ENCODE assay signal across 37 cellular contexts in the genomic region with DNA sequence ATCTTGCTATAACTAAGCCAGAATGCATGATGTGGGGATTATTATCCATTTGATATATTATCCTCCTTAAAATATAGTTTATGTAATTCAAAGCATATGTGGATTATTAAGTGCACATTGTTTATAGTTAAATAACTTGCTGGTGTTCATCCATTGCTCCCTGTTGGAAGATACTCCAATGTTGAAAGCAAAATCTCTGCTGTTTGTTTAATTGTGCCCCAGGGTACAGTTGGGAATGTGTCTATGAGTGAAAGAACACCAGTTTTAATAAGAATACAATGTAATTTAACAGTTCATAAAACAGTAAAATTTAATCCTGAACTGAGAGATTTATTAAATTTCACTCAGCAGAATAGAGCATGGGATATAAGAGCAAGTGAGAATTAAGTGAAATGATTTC.
"Had no signal": no experiment of that assay in that cellular context is flagged by ENCODE, and none has a peak within 500 bp of the region (broad histone marks: within the 10 kb centered on the region; RNA-seq: fewer than 3 reads in every experiment).

No MANE protein-coding gene starts in this region.

- H3K27ac ChIP-seq: adrenal gland, body of pancreas, cardiac muscle cell, colonic mucosa, epithelial cell of prostate, esophagus squamous epithelium, WERI-Rb-1 had no signal

- H3K4me1 Mint-ChIP-seq: activated B cell treated with CpG ODN at 0.5 μM for 24 hours; activated CD8-positive, alpha-beta memory T cell treated with anti-CD3 and anti-CD28 coated beads, Interleukin-2, amount 10 ng/mL, durations not matched to agents 7 days and 5 days; activated naive CD4-positive, alpha-beta T cell treated with anti-CD3 and anti-CD28 coated beads, Interleukin-2, amount 50 U/mL, for 24 hours; activated naive CD8-positive, alpha-beta T cell treated with anti-CD3 and anti-CD28 coated beads for 36 hours; activated naive CD8-positive, alpha-beta T cell treated with anti-CD3 and anti-CD28 coated beads, Interleukin-2, amount 50 U/mL, for 24 hours; T-helper 17 cell had no signal

- H3K27me3 Mint-ChIP-seq: activated B cell treated with CpG ODN at 0.5 μM for 24 hours; activated CD4-positive, alpha-beta memory T cell treated with anti-CD3 and anti-CD28 coated beads for 36 hours; activated CD8-positive, alpha-beta memory T cell treated with anti-CD3 and anti-CD28 coated beads, Interleukin-2, amount 10 ng/mL, durations not matched to agents 7 days and 5 days; activated naive CD4-positive, alpha-beta T cell treated with anti-CD3 and anti-CD28 coated beads, Interleukin-2, amount 50 U/mL, for 24 hours; activated naive CD8-positive, alpha-beta T cell treated with anti-CD3 and anti-CD28 coated beads for 36 hours; activated naive CD8-positive, alpha-beta T cell treated with anti-CD3 and anti-CD28 coated beads, Interleukin-2, amount 50 U/mL, for 24 hours; T-helper 17 cell had no signal

- FAIRE-seq: endometrium, endothelial cell of umbilical vein, frontal cortex had no signal

- DNase-seq: activated B cell treated with CpG ODN at 0.5 μM for 24 hours; activated CD4-positive, alpha-beta memory T cell treated with anti-CD3 and anti-CD28 coated beads for 36 hours; activated CD4-positive, alpha-beta T cell treated with anti-CD3 and anti-CD28 coated beads for 48 hours; activated CD4-positive, alpha-beta T cell treated with anti-CD3 and anti-CD28 coated beads, Interleukin-2, amount 50 U/mL, for 1 hour; activated CD8-positive, alpha-beta memory T cell treated with anti-CD3 and anti-CD28 coated beads, Interleukin-2, amount 10 ng/mL, durations not matched to agents 7 days and 5 days; activated CD8-positive, alpha-beta memory T cell treated with anti-CD3 and anti-CD28 coated beads, Interleukin-2, amount 50 U/mL, for 4 hours; activated CD8-positive, alpha-beta T cell treated with anti-CD3 and anti-CD28 coated beads, Interleukin-2, amount 10 ng/mL, durations not matched to agents 7 days and 5 days; activated effector memory CD4-positive, alpha-beta T cell treated with anti-CD3 and anti-CD28 coated beads, Interleukin-2, amount 50 U/mL, for 16 hours; activated naive CD4-positive, alpha-beta T cell treated with anti-CD3 and anti-CD28 coated beads for 36 hours; activated naive CD8-positive, alpha-beta T cell treated with anti-CD3 and anti-CD28 coated beads for 36 hours; activated naive CD8-positive, alpha-beta T cell treated with anti-CD3 and anti-CD28 coated beads, Interleukin-2, amount 50 U/mL, for 24 hours; activated T-cell treated with anti-CD3 and anti-CD28 coated beads, Interleukin-2, amount 50 U/mL, for 1 hour; activated T-cell treated with anti-CD3 and anti-CD28 coated beads, Interleukin-2, amount 50 U/mL, for 48 hours; adrenal gland; amygdala; aorta; body of pancreas; central memory CD4-positive, alpha-beta T cell; cerebellar nuclear complex; colonic mucosa; effector CD8-positive, alpha-beta T cell; esophagus squamous epithelium; head of caudate nucleus; hippocampal formation; T-helper 17 cell; T1000; WERI-Rb-1 had no signal

- H3K27ac Mint-ChIP-seq: activated B cell treated with CpG ODN at 0.5 μM for 24 hours; activated CD4-positive, alpha-beta memory T cell treated with anti-CD3 and anti-CD28 coated beads for 36 hours; activated CD8-positive, alpha-beta memory T cell treated with anti-CD3 and anti-CD28 coated beads, Interleukin-2, amount 10 ng/mL, durations not matched to agents 7 days and 5 days; activated CD8-positive, alpha-beta T cell treated with anti-CD3 and anti-CD28 coated beads, Interleukin-2, amount 10 ng/mL, durations not matched to agents 7 days and 5 days; activated naive CD4-positive, alpha-beta T cell treated with anti-CD3 and anti-CD28 coated beads for 36 hours; activated naive CD4-positive, alpha-beta T cell treated with anti-CD3 and anti-CD28 coated beads, Interleukin-2, amount 50 U/mL, for 24 hours; activated naive CD8-positive, alpha-beta T cell treated with anti-CD3 and anti-CD28 coated beads for 36 hours; activated naive CD8-positive, alpha-beta T cell treated with anti-CD3 and anti-CD28 coated beads, Interleukin-2, amount 50 U/mL, for 24 hours; activated T-helper 1 cell treated with anti-CD3 and anti-CD28 coated beads, Interleukin-12 subunit alpha, Interleukin-12 subunit beta, Interleukin-2, Interleukin-4 antibody, amounts not matched to agents 30 ng/mL and 10 ng/mL and 1 ng/mL, durations not matched to agents 14 hours and 24 hours and 36 hours; activated T-helper 2 cell treated with anti-CD3 and anti-CD28 coated beads, Interferon-gamma antibody, Interleukin-2, Interleukin-4, amounts not matched to agents 10 μg/mL and 5 μg/mL and 100 μg/mL, durations not matched to agents 14 hours and 24 hours and 36 hours; T-helper 17 cell; T-helper 2 cell treated with Interferon-gamma antibody and Interleukin-4, amounts not matched to agents 5 μg/mL and 100 μg/mL, for 36 hours had no signal

- H3K27me3 ChIP-seq: adrenal gland, body of pancreas, cardiac muscle cell, colonic mucosa, esophagus squamous epithelium had no signal

- H3K9me3 Mint-ChIP-seq: activated CD4-positive, alpha-beta memory T cell treated with anti-CD3 and anti-CD28 coated beads for 36 hours; activated naive CD4-positive, alpha-beta T cell treated with anti-CD3 and anti-CD28 coated beads for 36 hours; activated naive CD4-positive, alpha-beta T cell treated with anti-CD3 and anti-CD28 coated beads, Interleukin-2, amount 50 U/mL, for 24 hours; activated naive CD8-positive, alpha-beta T cell treated with anti-CD3 and anti-CD28 coated beads for 36 hours; activated naive CD8-positive, alpha-beta T cell treated with anti-CD3 and anti-CD28 coated beads, Interleukin-2, amount 50 U/mL, for 24 hours; activated T-helper 1 cell treated with anti-CD3 and anti-CD28 coated beads, Interleukin-12 subunit alpha, Interleukin-12 subunit beta, Interleukin-2, Interleukin-4 antibody, amounts not matched to agents 30 ng/mL and 10 ng/mL and 1 ng/mL, durations not matched to agents 14 hours and 24 hours and 36 hours; activated T-helper 2 cell treated with anti-CD3 and anti-CD28 coated beads, Interferon-gamma antibody, Interleukin-2, Interleukin-4, amounts not matched to agents 10 μg/mL and 5 μg/mL and 100 μg/mL, durations not matched to agents 14 hours and 24 hours and 36 hours had no signal

- H3K36me3 ChIP-seq: adrenal gland, cardiac muscle cell, colonic mucosa, esophagus squamous epithelium, WERI-Rb-1 had no signal

- H3K4me3 ChIP-seq: adrenal gland, body of pancreas, cardiac muscle cell, colonic mucosa, esophagus squamous epithelium had no signal

- H3K4me1 ChIP-seq: body of pancreas, colonic mucosa had no signal

- H3K36me3 Mint-ChIP-seq: activated CD4-positive, alpha-beta memory T cell treated with anti-CD3 and anti-CD28 coated beads for 36 hours; activated CD8-positive, alpha-beta memory T cell treated with anti-CD3 and anti-CD28 coated beads, Interleukin-2, amount 10 ng/mL, durations not matched to agents 7 days and 5 days; activated naive CD4-positive, alpha-beta T cell treated with anti-CD3 and anti-CD28 coated beads, Interleukin-2, amount 50 U/mL, for 24 hours; activated naive CD8-positive, alpha-beta T cell treated with anti-CD3 and anti-CD28 coated beads for 36 hours had no signal

- H3K9me3 ChIP-seq: adrenal gland, body of pancreas, colonic mucosa, esophagus squamous epithelium had no signal

- H3K4me3 Mint-ChIP-seq: activated B cell treated with CpG ODN at 0.5 μM for 24 hours; activated CD4-positive, alpha-beta memory T cell treated with anti-CD3 and anti-CD28 coated beads for 36 hours; activated CD8-positive, alpha-beta memory T cell treated with anti-CD3 and anti-CD28 coated beads, Interleukin-2, amount 10 ng/mL, durations not matched to agents 7 days and 5 days; activated CD8-positive, alpha-beta T cell treated with anti-CD3 and anti-CD28 coated beads, Interleukin-2, amount 10 ng/mL, durations not matched to agents 7 days and 5 days; activated naive CD4-positive, alpha-beta T cell treated with anti-CD3 and anti-CD28 coated beads for 36 hours; activated naive CD4-positive, alpha-beta T cell treated with anti-CD3 and anti-CD28 coated beads, Interleukin-2, amount 50 U/mL, for 24 hours; activated naive CD8-positive, alpha-beta T cell treated with anti-CD3 and anti-CD28 coated beads for 36 hours; activated naive CD8-positive, alpha-beta T cell treated with anti-CD3 and anti-CD28 coated beads, Interleukin-2, amount 50 U/mL, for 24 hours; activated T-helper 1 cell treated with anti-CD3 and anti-CD28 coated beads, Interleukin-12 subunit alpha, Interleukin-12 subunit beta, Interleukin-2, Interleukin-4 antibody, amounts not matched to agents 30 ng/mL and 10 ng/mL and 1 ng/mL, durations not matched to agents 14 hours and 24 hours and 36 hours; T-helper 17 cell; T-helper 2 cell treated with Interferon-gamma antibody and Interleukin-4, amounts not matched to agents 5 μg/mL and 100 μg/mL, for 36 hours had no signal

- ATAC-seq: activated CD4-positive, CD25-positive, alpha-beta regulatory T cell treated with anti-CD3 and anti-CD28 coated beads, Interleukin-2, amount 50 U/mL, for 24 hours; activated CD8-positive, alpha-beta memory T cell treated with anti-CD3 and anti-CD28 coated beads, Interleukin-2, amount 10 ng/mL, durations not matched to agents 7 days and 5 days; activated CD8-positive, alpha-beta T cell treated with anti-CD3 and anti-CD28 coated beads, Interleukin-2, amount 10 ng/mL, durations not matched to agents 7 days and 5 days; activated naive CD8-positive, alpha-beta T cell treated with anti-CD3 and anti-CD28 coated beads, Interleukin-2, amount 50 U/mL, for 24 hours; body of pancreas; T-helper 17 cell had no signal
